In genomic region chrX:75155454-75155829, GRCh38 we compare ENCODE assay signal across 8 cellular contexts. TPM values are rescaled to one million over a fixed set of nuclear protein-coding genes. Genes with fewer than 3 reads are reported as not detected.
DNase-seq lines count a peak whose midpoint lies in the region; ATAC-seq, FAIRE-seq and TF ChIP-seq lines count a peak whose summit lies in the region.

No MANE protein-coding gene starts in this region.

- TF ChIP-seq EP300 in K562 (IDR thresholded peaks at IDR 0.05; ENCODE audit: low read length): no peak

- intact Hi-C loops in K562 (cut with micrococcal nuclease) (no loop called here), left colon (cut with DNase I, micrococcal nuclease) (no loop called here)

- H4K20me1 ChIP-seq in K562 (replicated peaks; ENCODE audit: control insufficient read depth, insufficient read depth, low read length): no peaks in the 10 kb centered on the region

- no peak for TF ChIP-seq RAD21 in K562 (CRISPR knock-in tag; conservative IDR thresholded peaks at IDR 0.05 in 1 of 2, IDR thresholded peaks at IDR 0.05 in 1 of 2)

- H3K27ac ChIP-seq in K562 (ENCODE audit: extremely low read depth, low read depth, low read length): peak overlapping the region; percentile 85
- no peak overlapping the region for H3K27ac ChIP-seq in thymus (ENCODE audit: low read depth)
- no peak overlapping the region; the same call in 1 of the 2 replicates for H3K27ac ChIP-seq in RWPE1

- no peak for TF ChIP-seq POLR2A in K562 (conservative IDR thresholded peaks at IDR 0.05)

- BruUV-seq in K562 (replicated peaks; lab: Mats Ljungman, UMichigan): no TSS peak

- POLR2A ChIA-PET in K562 (lab: Yijun Ruan, JAX): interaction anchor here (0.7 kb wide), 1 partner anchor 12 kb away, joined by 3 read pairs; no protein-coding TSS in a partner anchor
- POLR2A ChIA-PET in RWPE1 (lab: Yijun Ruan, JAX; ENCODE audit: low non-redundant PET): no interaction called here

- DNase-seq in GM12864 (ENCODE audit: low read depth) (peak; percentile 12), Kasumi-1 (lab: John Stamatoyannopoulos, UW) (peak; percentile 12 to 13), K562 (ENCODE audit: extremely low read depth in 1 of 4, low spot score in 3 of 4) (peak; percentile 11 to 51 (median 15)), left colon (no peak), RWPE1 (ENCODE audit: low spot score) (no peak), HT-29 (ENCODE audit: low spot score) (no peak)

- H3K4me2 ChIP-seq in K562 (ENCODE audit: insufficient read depth, low read length): peak overlapping the region; percentile 82

- H3K36me3 ChIP-seq in K562 (ENCODE audit: control insufficient read depth, insufficient read depth, low read length): no peaks in the 10 kb centered on the region
- no peaks in the 10 kb centered on the region for H3K36me3 ChIP-seq in thymus (ENCODE audit: control insufficient read depth, insufficient read depth)

- WGBS in K562 (ENCODE audit: insufficient coverage, low coverage, missing lambda C conversion rate): 4% methylated on average over 6 of the region's 6 CpGs
- WGBS in thymus: 4% methylated on average over 6 of the region's 6 CpGs

- peak; percentile 66 for FAIRE-seq in K562 (lab: Jason Lieb, UNC)

- CTCF ChIA-PET in K562 (lab: Yijun Ruan, JAX; ENCODE audit: low intra/inter-chr PET ratio): interaction anchor here (0.6 kb wide), 1 partner anchor 964 kb away, joined by 3 read pairs; no protein-coding TSS in a partner anchor
- CTCF ChIA-PET in RWPE1 (lab: Yijun Ruan, JAX): no interaction called here

- H3K4me3 ChIP-seq in GM12864 (ENCODE audit: low read depth, low read length) (peak overlapping the region; percentile 54), K562 (peak overlapping the region; percentile 63), thymus (ENCODE audit: low read length) (peak overlapping the region; percentile 72)

- H2AFZ ChIP-seq in K562 (ENCODE audit: low read depth, low read length): peak overlapping the region; percentile 80

- peak overlapping the region; percentile 85 to 94 for H3K9ac ChIP-seq in K562 (ENCODE audit: insufficient read depth in 1 of 2, low read depth in 2 of 2, low read length in 2 of 2)

- H3K27me3 ChIP-seq in K562 (ENCODE audit: control insufficient read depth in 2 of 2, insufficient read depth in 2 of 2, low read length in 2 of 2) (no peaks in the 10 kb centered on the region), thymus (ENCODE audit: control insufficient read depth, insufficient read depth) (no peaks in the 10 kb centered on the region)

- H3K79me2 ChIP-seq in K562 (ENCODE audit: control insufficient read depth, insufficient read depth, low read length): peaks cover 44% of the 10 kb centered on the region

- peak; percentile 23 for ATAC-seq in GM21619 (IDR thresholded peaks at IDR 0.05; ENCODE audit: unreplicated experiment)
- ATAC-seq in K562: peak; percentile 79
- ATAC-seq in left colon: peak; percentile 40

- H3K9me1 ChIP-seq in K562 (ENCODE audit: control insufficient read depth, insufficient read depth, low read length): no peaks in the 10 kb centered on the region

- peaks cover 0 to 3% of the 10 kb centered on the region in 2 experiments; a peak in 3 of 5 replicates for H3K4me1 ChIP-seq in K562 (replicated peaks in 1 of 2; ENCODE audit: control insufficient read depth in 2 of 2, insufficient read depth in 2 of 2, low read length in 2 of 2)
- no peaks in the 10 kb centered on the region for H3K4me1 ChIP-seq in thymus (ENCODE audit: control insufficient read depth, insufficient read depth, low read length)

- in situ Hi-C loops in K562 (cut with MboI): no loop called here

- H3K9me3 ChIP-seq in K562 (replicated peaks; ENCODE audit: control insufficient read depth, insufficient read depth, low read depth, low read length): no peaks in the 10 kb centered on the region
- no peaks in the 10 kb centered on the region for H3K9me3 ChIP-seq in thymus (ENCODE audit: control insufficient read depth)

- TF ChIP-seq CTCF in GM12864 (IDR thresholded peaks at IDR 0.05; ENCODE audit: low read depth, low read length, missing control alignments) (no peak), K562 (IDR thresholded peaks at IDR 0.05 in 2 of 3, conservative IDR thresholded peaks at IDR 0.05 in 1 of 3; ENCODE audit: insufficient read depth in 2 of 3, low read depth in 1 of 3, low read length in 3 of 3) (no peak), RWPE1 (conservative IDR thresholded peaks at IDR 0.05; ENCODE audit: low read depth) (no peak)

TF ChIP-seq in K562, 482 proteins besides CTCF, POLR2A, EP300 and RAD21:
- TF ChIP-seq ERF (CRISPR knock-in tag; IDR thresholded peaks at IDR 0.05) (no peak), CBFA2T3 (IDR thresholded peaks at IDR 0.05) (peak; percentile 40; the same call in 1 of the 2 replicates), FOXK2 (conservative IDR thresholded peaks at IDR 0.05 in 1 of 2, IDR thresholded peaks at IDR 0.05 in 1 of 2; ENCODE audit: low read depth in 2 of 2) (0 out of 4 replicates have a peak, but pooled peaks of 1 of the 2 experiments have one; percentile 26), TEAD4 (IDR thresholded peaks at IDR 0.05; ENCODE audit: low read length) (0 out of 2 replicates have a peak, but pooled peaks have one; percentile 18), TEAD4 (CRISPR knock-in tag; IDR thresholded peaks at IDR 0.05; ENCODE audit: borderline replicate concordance) (no peak), SAP30 (IDR thresholded peaks at IDR 0.05; ENCODE audit: borderline replicate concordance, insufficient read depth, low read depth, low read length, poor library complexity, severe bottlenecking) (peak; percentile 2), THRAP3 (IDR thresholded peaks at IDR 0.05; ENCODE audit: borderline replicate concordance) (no peak), ZNF3 (CRISPR knock-in tag; IDR thresholded peaks at IDR 0.05) (no peak), ZKSCAN8 (CRISPR knock-in tag; IDR thresholded peaks at IDR 0.05) (peak; percentile 96), FOXM1 (IDR thresholded peaks at IDR 0.05; ENCODE audit: low read depth) (no peak), FOXM1 (CRISPR knock-in tag; IDR thresholded peaks at IDR 0.05; ENCODE audit: low read depth) (no peak)
TF ChIP-seq in K562: peak in this region for 5.

RNA-seq across cellular contexts. Expression of gene ABCB7, which starts 0.6 kb away (rescaled TPM):
- 26.1 and 45.2 TPM in 2 replicates for total RNA-seq in K562 (2011; cell fraction: chromatin; rRNA removed; ENCODE audit: low replicate concordance)
- 7.8 and 14.6 TPM in 2 replicates for total RNA-seq in K562 (2011; cell fraction: nucleolus; rRNA removed)
- 21.9 and 24.7 TPM in 2 replicates for total RNA-seq in K562 (2011; cell fraction: nucleoplasm; rRNA removed)
- total RNA-seq in K562 (2014; rRNA removed) (16.4 and 22.6 TPM in 2 replicates), K562 (2014; rRNA removed; fragmentation: Illumina TruSeq; extraction: Trizol) (24.2 and 27.6 TPM in 2 replicates), K562 (2015; rRNA removed; fragmentation: Illumina TruSeq; extraction: Trizol) (17.1 and 18.3 TPM in 2 replicates), K562 (2021) (26.1 and 26.2 TPM in 2 replicates), left colon (10 to 100 TPM; 26.3 to 27.7 TPM)
- polyA plus RNA-seq in K562 (2011; rRNA removed) (41.5 and 46.2 TPM in 2 replicates), K562 (2014; fragmentation: Illumina TruSeq; extraction: Trizol) (18.9 and 20.8 TPM in 2 replicates), K562 (2014; fragmentation: Nextera tagmentation; extraction: Ambion mirVana) (10 to 100 TPM; 24.1 to 37.5 TPM), K562 (2014; rRNA removed) (26.8 and 31.1 TPM in 2 replicates), thymus (17.8 TPM)
- 21.0 and 29.4 TPM in 2 replicates for polyA plus RNA-seq in K562 (2011; cell fraction: cytosol; rRNA removed)
- 27.1 and 46.3 TPM in 2 replicates for polyA plus RNA-seq in K562 (2011; cell fraction: nucleus; rRNA removed)
- 17.9 and 23.3 TPM in 2 replicates for polyA plus RNA-seq in K562 (2012)
- polyA minus RNA-seq in K562 (2011; rRNA and poly(A)+ RNA removed): 52.5 and 59.0 TPM in 2 replicates
- polyA minus RNA-seq in K562 (2011; cell fraction: cytosol; rRNA and poly(A)+ RNA removed): 15.7 and 16.7 TPM in 2 replicates
- 20.6 and 23.3 TPM in 2 replicates for polyA minus RNA-seq in K562 (2011; cell fraction: nucleus; rRNA and poly(A)+ RNA removed)
- total RNA-seq in HT-29 (2014; rRNA removed; shearing (Covaris generic)): 16.0 and 20.6 TPM in 2 replicates

Comparison
In these comparisons a context has a peak if more than half of its experiments do, and no peak if none do; other contexts are left out.
1. DNase-seq: peak in GM12864 (single experiment), Kasumi-1 (2 of 2) and K562 (4 of 4); none in left colon (0 of 2), RWPE1 (single experiment) and HT-29 (single experiment).
2. ATAC-seq: peak in every context shown above with its lines; median percentile 79 in K562; 40 in left colon; 23 in GM21619.
3. Peak in every context shown above with its lines, with median percentiles within 50 percentile points of each other: H3K4me3 ChIP-seq.